Comparison of ENCODE assay signal across 11 cellular contexts in genomic region chr4:19689511-19689910, GRCh38.
DNase-seq lines count a peak whose midpoint lies in the region; ATAC-seq and TF ChIP-seq lines count a peak whose summit lies in the region.
"Had no signal": no experiment of that assay in that cellular context is flagged by ENCODE, and none has a peak within 500 bp of the region (broad histone marks: within the 10 kb centered on the region; RNA-seq: fewer than 3 reads in every experiment).

No MANE protein-coding gene starts in this region.

- no peak overlapping the region for H3K27ac Mint-ChIP-seq in type B pancreatic cell
- H3K27ac Mint-ChIP-seq: activated naive CD4-positive, alpha-beta T cell treated with anti-CD3 and anti-CD28 coated beads, Interleukin-2, amount 50 U/mL, for 24 hours; CD8-positive, alpha-beta memory T cell had no signal

- peak overlapping the region in 1 of 2 experiments; percentile 52; a peak in 3 of 4 replicates for H3K27ac ChIP-seq in SK-N-SH (ENCODE audit: low read depth in 2 of 2, low read length in 1 of 2)

- H3K79me2 ChIP-seq in SK-N-SH (ENCODE audit: insufficient read depth), result no peaks in the 10 kb centered on the region

- DNase-seq in GM03348 (ENCODE audit: low spot score) (peak; percentile 62), SK-N-SH (no peak), fibroblast of pulmonary artery (ENCODE audit: low read depth) (peak; percentile 89), renal cortical epithelial cell (ENCODE audit: low read depth) (peak; percentile 96), type B pancreatic cell (ENCODE audit: extremely low spot score, unreplicated experiment) (no peak), GM13977 (ENCODE audit: low spot score) (no peak)
- DNase-seq in activated CD4-positive, alpha-beta T cell treated with anti-CD3 and anti-CD28 coated beads, Interleukin-2, amount 50 U/mL, for 48 hours, result no peak
- DNase-seq: CD8-positive, alpha-beta memory T cell; NCI-H345 had no signal

- H3K36me3 Mint-ChIP-seq in type B pancreatic cell, result no peaks in the 10 kb centered on the region
- H3K36me3 Mint-ChIP-seq: activated naive CD4-positive, alpha-beta T cell treated with anti-CD3 and anti-CD28 coated beads, Interleukin-2, amount 50 U/mL, for 24 hours; CD8-positive, alpha-beta memory T cell had no signal

- H3K4me2 ChIP-seq in SK-N-SH, result peak overlapping the region; percentile 46; the same call in 1 of the 2 replicates

- H3K9me3 Mint-ChIP-seq in type B pancreatic cell, result no peaks in the 10 kb centered on the region

- TF ChIP-seq EP300 in SK-N-SH (IDR thresholded peaks at IDR 0.05; ENCODE audit: borderline replicate concordance in 1 of 2, low read depth in 1 of 2, low read length in 1 of 2), result peak in 1 of 2 experiments; percentile 28; a peak in 1 of 4 replicates

- H3K4me3 ChIP-seq in SK-N-SH (ENCODE audit: low read depth in 2 of 2, low read length in 1 of 2) (no peak overlapping the region), fibroblast of pulmonary artery (replicated peaks; ENCODE audit: low read depth, low read length) (no peak overlapping the region)

- WGBS in SK-N-SH (ENCODE audit: low lambda C conversion rate), result 29% methylated on average over 3 of the region's 3 CpGs

- no peak overlapping the region for H3K4me3 Mint-ChIP-seq in type B pancreatic cell
- H3K4me3 Mint-ChIP-seq: activated naive CD4-positive, alpha-beta T cell treated with anti-CD3 and anti-CD28 coated beads, Interleukin-2, amount 50 U/mL, for 24 hours; CD8-positive, alpha-beta memory T cell had no signal

- no peaks in the 10 kb centered on the region for H3K9me3 ChIP-seq in SK-N-SH

- H3K27me3 ChIP-seq in SK-N-SH (ENCODE audit: insufficient read depth), result no peaks in the 10 kb centered on the region

- peak overlapping the region; percentile 56; the same call in 1 of the 2 replicates for H2AFZ ChIP-seq in SK-N-SH (ENCODE audit: low read depth)

- CTCF ChIA-PET in SK-N-SH (lab: Yijun Ruan, JAX), result no interaction called here

- no peak for ATAC-seq in GM21515 (IDR thresholded peaks at IDR 0.05; ENCODE audit: unreplicated experiment)

- H3K9me2 ChIP-seq in SK-N-SH, result no peaks in the 10 kb centered on the region

- H3K9ac ChIP-seq in SK-N-SH, result peak overlapping the region; percentile 15; the same call in 1 of the 2 replicates

- H3F3A ChIP-seq in SK-N-SH (replicated peaks; ENCODE audit: insufficient read depth), result no peaks in the 10 kb centered on the region

- POLR2A ChIA-PET in SK-N-SH (lab: Yijun Ruan, JAX), result no interaction called here

- in situ Hi-C loops in GM13977 (cut with MboI; ENCODE audit: low pct_unique_long_range_greater_than_20kb, low sequenced_read_pairs, unreplicated experiment), result no loop called here

- H4K20me1 ChIP-seq in SK-N-SH (ENCODE audit: insufficient read depth), result no peaks in the 10 kb centered on the region

- peaks cover 16% of the 10 kb centered on the region for H3K4me1 Mint-ChIP-seq in type B pancreatic cell (ENCODE audit: unreplicated experiment)
- H3K4me1 Mint-ChIP-seq: CD8-positive, alpha-beta memory T cell had no signal

- no peak for TF ChIP-seq RAD21 in SK-N-SH (IDR thresholded peaks at IDR 0.05; ENCODE audit: low read length)

- H3K4me1 ChIP-seq in SK-N-SH (ENCODE audit: control insufficient read depth in 1 of 2, insufficient read depth in 2 of 2, low read depth in 1 of 2, low read length in 1 of 2), result peaks cover 0 to 5% of the 10 kb centered on the region in 2 experiments; a peak in 2 of 4 replicates

- TF ChIP-seq CTCF in SK-N-SH (IDR thresholded peaks at IDR 0.05) (no peak), fibroblast of pulmonary artery (IDR thresholded peaks at IDR 0.05; ENCODE audit: low read length, missing control alignments) (no peak), type B pancreatic cell (conservative IDR thresholded peaks at IDR 0.05) (no peak), GM13977 (IDR thresholded peaks at IDR 0.05; ENCODE audit: extremely low read depth, insufficient read depth, missing control alignments) (no peak)

- H3K27me3 Mint-ChIP-seq in type B pancreatic cell, result no peaks in the 10 kb centered on the region
- H3K27me3 Mint-ChIP-seq: activated naive CD4-positive, alpha-beta T cell treated with anti-CD3 and anti-CD28 coated beads, Interleukin-2, amount 50 U/mL, for 24 hours; CD8-positive, alpha-beta memory T cell had no signal

- no peaks in the 10 kb centered on the region for H3K36me3 ChIP-seq in SK-N-SH (replicated peaks in 1 of 2; ENCODE audit: control insufficient read depth in 1 of 2, insufficient read depth in 2 of 2, low read length in 1 of 2)

TF ChIP-seq in SK-N-SH, 30 proteins besides CTCF, POLR2A, EP300 and RAD21 (continues in another document):
- TF ChIP-seq, protein P1, sequence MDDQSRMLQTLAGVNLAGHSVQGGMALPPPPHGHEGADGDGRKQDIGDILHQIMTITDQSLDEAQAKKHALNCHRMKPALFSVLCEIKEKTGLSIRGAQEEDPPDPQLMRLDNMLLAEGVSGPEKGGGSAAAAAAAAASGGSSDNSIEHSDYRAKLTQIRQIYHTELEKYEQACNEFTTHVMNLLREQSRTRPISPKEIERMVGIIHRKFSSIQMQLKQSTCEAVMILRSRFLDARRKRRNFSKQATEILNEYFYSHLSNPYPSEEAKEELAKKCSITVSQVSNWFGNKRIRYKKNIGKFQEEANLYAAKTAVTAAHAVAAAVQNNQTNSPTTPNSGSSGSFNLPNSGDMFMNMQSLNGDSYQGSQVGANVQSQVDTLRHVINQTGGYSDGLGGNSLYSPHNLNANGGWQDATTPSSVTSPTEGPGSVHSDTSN (IDR thresholded peaks at IDR 0.05), result peak; percentile 67
- no peak for TF ChIP-seq RCOR1 (IDR thresholded peaks at IDR 0.05; ENCODE audit: low read length)
- no peak for TF ChIP-seq ZBTB33 (IDR thresholded peaks at IDR 0.05; ENCODE audit: borderline replicate concordance, low read depth)
- TF ChIP-seq EZH2phosphoT487 (IDR thresholded peaks at IDR 0.05; ENCODE audit: borderline replicate concordance, low read depth), result no peak
- no peak for TF ChIP-seq NFIC (IDR thresholded peaks at IDR 0.05; ENCODE audit: borderline replicate concordance)
- no peak for TF ChIP-seq SIN3A (IDR thresholded peaks at IDR 0.05; ENCODE audit: borderline replicate concordance, low read depth, low read length)
- TF ChIP-seq MEF2A (IDR thresholded peaks at IDR 0.05; ENCODE audit: borderline replicate concordance, low read depth), result no peak
- TF ChIP-seq POLR2AphosphoS5 (IDR thresholded peaks at IDR 0.05; ENCODE audit: low read depth, low read length), result no peak
- no peak for TF ChIP-seq YY1 (IDR thresholded peaks at IDR 0.05; ENCODE audit: low read depth)
- TF ChIP-seq RXRA (IDR thresholded peaks at IDR 0.05; ENCODE audit: borderline replicate concordance, low read depth), result no peak
- no peak for TF ChIP-seq NRF1 (IDR thresholded peaks at IDR 0.05; ENCODE audit: low read depth, low read length)
- peak; percentile 31; the same call in 1 of the 2 replicates for TF ChIP-seq TCF12 (IDR thresholded peaks at IDR 0.05)
- TF ChIP-seq, protein P2, sequence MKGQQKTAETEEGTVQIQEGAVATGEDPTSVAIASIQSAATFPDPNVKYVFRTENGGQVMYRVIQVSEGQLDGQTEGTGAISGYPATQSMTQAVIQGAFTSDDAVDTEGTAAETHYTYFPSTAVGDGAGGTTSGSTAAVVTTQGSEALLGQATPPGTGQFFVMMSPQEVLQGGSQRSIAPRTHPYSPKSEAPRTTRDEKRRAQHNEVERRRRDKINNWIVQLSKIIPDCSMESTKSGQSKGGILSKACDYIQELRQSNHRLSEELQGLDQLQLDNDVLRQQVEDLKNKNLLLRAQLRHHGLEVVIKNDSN (IDR thresholded peaks at IDR 0.05; ENCODE audit: borderline replicate concordance, low read depth), result no peak
- TF ChIP-seq ELF1 (IDR thresholded peaks at IDR 0.05), result no peak
- TF ChIP-seq USF2 (IDR thresholded peaks at IDR 0.05; ENCODE audit: borderline replicate concordance, low read depth, low read length), result no peak
- TF ChIP-seq, protein P3, sequence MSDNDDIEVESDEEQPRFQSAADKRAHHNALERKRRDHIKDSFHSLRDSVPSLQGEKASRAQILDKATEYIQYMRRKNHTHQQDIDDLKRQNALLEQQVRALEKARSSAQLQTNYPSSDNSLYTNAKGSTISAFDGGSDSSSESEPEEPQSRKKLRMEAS (IDR thresholded peaks at IDR 0.05; ENCODE audit: low read depth), result no peak
- no peak for TF ChIP-seq RFX5 (IDR thresholded peaks at IDR 0.05; ENCODE audit: low read length)

Comparison
In these comparisons a context has a peak if more than half of its experiments do, and no peak if none do; other contexts are left out.
1. DNase-seq: peak in GM03348 (single experiment), fibroblast of pulmonary artery (single experiment) and renal cortical epithelial cell (single experiment); none in SK-N-SH (single experiment), type B pancreatic cell (single experiment), GM13977 (single experiment) and activated CD4-positive, alpha-beta T cell treated with anti-CD3 and anti-CD28 coated beads, Interleukin-2, amount 50 U/mL, for 48 hours (0 of 2).